Comparison of ENCODE assay signal across 1 cellular context in the genomic region with DNA sequence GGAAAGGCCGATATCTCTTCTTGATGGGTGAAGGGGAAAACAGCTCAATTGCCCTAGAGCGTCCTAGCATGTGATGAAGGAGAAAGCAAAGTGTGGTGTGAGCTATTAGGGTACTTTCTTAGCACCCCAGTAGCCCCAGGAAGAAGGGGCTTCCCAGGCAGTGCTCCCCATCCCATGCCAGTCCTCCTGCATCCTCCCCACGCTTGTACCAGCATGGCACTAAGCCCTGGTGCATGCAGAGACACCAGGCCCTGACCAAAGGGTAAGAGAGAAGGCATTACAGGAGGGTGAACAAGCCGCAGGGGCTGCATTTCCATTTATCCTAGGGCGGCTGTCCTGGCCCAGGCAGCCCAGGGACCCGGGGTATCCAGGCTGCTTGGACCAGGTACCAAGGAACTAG.
A peak's percentile ranks its signal among the peaks of the same experiment; 100 is the strongest.
TF ChIP-seq lines count a peak whose summit lies in the region.

No MANE protein-coding gene starts in this region.

TF ChIP-seq in HepG2, 621 proteins besides CTCF, POLR2A, EP300 and RAD21:
- TF ChIP-seq, protein P1, sequence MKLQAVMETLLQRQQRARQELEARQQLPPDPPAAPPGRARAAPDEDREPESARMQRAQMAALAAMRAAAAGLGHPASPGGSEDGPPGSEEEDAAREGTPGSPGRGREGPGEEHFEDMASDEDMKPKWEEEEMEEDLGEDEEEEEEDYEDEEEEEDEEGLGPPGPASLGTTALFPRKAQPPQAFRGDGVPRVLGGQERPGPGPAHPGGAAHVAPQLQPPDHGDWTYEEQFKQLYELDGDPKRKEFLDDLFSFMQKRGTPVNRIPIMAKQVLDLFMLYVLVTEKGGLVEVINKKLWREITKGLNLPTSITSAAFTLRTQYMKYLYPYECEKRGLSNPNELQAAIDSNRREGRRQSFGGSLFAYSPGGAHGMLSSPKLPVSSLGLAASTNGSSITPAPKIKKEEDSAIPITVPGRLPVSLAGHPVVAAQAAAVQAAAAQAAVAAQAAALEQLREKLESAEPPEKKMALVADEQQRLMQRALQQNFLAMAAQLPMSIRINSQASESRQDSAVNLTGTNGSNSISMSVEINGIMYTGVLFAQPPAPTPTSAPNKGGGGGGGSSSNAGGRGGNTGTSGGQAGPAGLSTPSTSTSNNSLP (IDR thresholded peaks at IDR 0.05; ENCODE audit: low read depth, low read length): no peak
- TF ChIP-seq ZNF263 (CRISPR knock-in tag; IDR thresholded peaks at IDR 0.05): peak; percentile 53; the same call in 1 of the 2 replicates
